8 cellular contexts compared by ENCODE assay signal in genomic region chr2:25566694-25567093, GRCh38.
A peak's percentile ranks its signal among the peaks of the same experiment; 100 is the strongest.
DNase-seq lines count a peak whose midpoint lies in the region; ATAC-seq, FAIRE-seq and TF ChIP-seq lines count a peak whose summit lies in the region.

No MANE protein-coding gene starts in this region.

- H3K9me3 ChIP-seq in Loucy (ENCODE audit: insufficient read depth, low read depth, low read length) (no peaks in the 10 kb centered on the region), heart left ventricle (no peaks in the 10 kb centered on the region), breast epithelium (no peaks in the 10 kb centered on the region)

- no peak for FAIRE-seq in RCC 7860 (lab: Jason Lieb, UNC)

- H3F3A ChIP-seq in Loucy (ENCODE audit: low read depth): no peaks in the 10 kb centered on the region

- peak overlapping the region; percentile 39; the same call in 1 of the 2 replicates for H2AFZ ChIP-seq in Loucy (ENCODE audit: low read length)

- no peak for TF ChIP-seq CTCF in Loucy (conservative IDR thresholded peaks at IDR 0.05; ENCODE audit: low read length)
- TF ChIP-seq CTCF in heart left ventricle (IDR thresholded peaks at IDR 0.05): no peak
- TF ChIP-seq CTCF in breast epithelium (IDR thresholded peaks at IDR 0.05): no peak

- peak overlapping the region; percentile 25 for H3K9ac ChIP-seq in Loucy (ENCODE audit: low read depth, low read length, poor library complexity, severe bottlenecking)

- H3K27me3 ChIP-seq in Loucy (ENCODE audit: insufficient read depth, low read length, poor library complexity, severe bottlenecking) (no peaks in the 10 kb centered on the region), heart left ventricle (no peaks in the 10 kb centered on the region), breast epithelium (no peaks in the 10 kb centered on the region)

- H3K36me3 ChIP-seq in Loucy (ENCODE audit: insufficient read depth, low read length) (no peaks in the 10 kb centered on the region), heart left ventricle (no peaks in the 10 kb centered on the region), breast epithelium (no peaks in the 10 kb centered on the region)

- intact Hi-C loops in heart left ventricle (cut with DNase I): no loop called here
- intact Hi-C loops in breast epithelium (cut with DNase I; ENCODE audit: low total_unique reads): no loop called here

- H3K4me2 ChIP-seq in Loucy (ENCODE audit: low read depth, low read length, poor library complexity, severe bottlenecking): peak overlapping the region; percentile 55

- H3K79me2 ChIP-seq in Loucy (ENCODE audit: insufficient read depth, low read length): no peaks in the 10 kb centered on the region

- 42 to 53% (median 43%) methylated on average over 2 of the region's 2 CpGs for WGBS in heart left ventricle, 4 donors

- DNase-seq in CD1c-positive myeloid dendritic cell (ENCODE audit: extremely low spot score): peak; percentile 79
- peak in 3 of 5 donors; percentile 34 to 46 (median 41) for DNase-seq in heart left ventricle
- no peak for DNase-seq in RCC 7860 (ENCODE audit: low spot score)
- no peak for DNase-seq in stimulated activated CD4-positive, alpha-beta T cell treated with anti-CD3 and anti-CD28 coated beads, Interleukin-4, amount 100 ng/mL, for 4 hours
- no peak for DNase-seq in breast epithelium (ENCODE audit: low spot score in 2 of 2)
- no peak for DNase-seq in activated CD4-positive, alpha-beta T cell treated with anti-CD3 and anti-CD28 coated beads for 1 hour

- H3K4me3 ChIP-seq in Loucy (ENCODE audit: low read length, poor library complexity, severe bottlenecking): peak overlapping the region; percentile 1
- H3K4me3 ChIP-seq in heart left ventricle: no peak overlapping the region
- H3K4me3 ChIP-seq in breast epithelium: no peak overlapping the region

- H3K4me1 ChIP-seq in Loucy (ENCODE audit: insufficient read depth, low read length, poor library complexity, severe bottlenecking) (peaks cover 19% of the 10 kb centered on the region), heart left ventricle (peaks cover 0 to 31% (median 7%) of the 10 kb centered on the region in 12 donors), breast epithelium (no peaks in the 10 kb centered on the region)

- H4K20me1 ChIP-seq in Loucy (ENCODE audit: insufficient read depth, low read length, poor library complexity, severe bottlenecking): no peaks in the 10 kb centered on the region

- peak overlapping the region in 1 of 12 donors; percentile 81 for H3K27ac ChIP-seq in heart left ventricle
- H3K27ac ChIP-seq in breast epithelium: no peak overlapping the region

- no peak for TF ChIP-seq POLR2A in heart left ventricle (IDR thresholded peaks at IDR 0.05)
- no peak for TF ChIP-seq POLR2A in breast epithelium (IDR thresholded peaks at IDR 0.05)

- no peaks in the 10 kb centered on the region for H3K9me2 ChIP-seq in Loucy (replicated peaks; ENCODE audit: low read depth, low read length)

- ATAC-seq in GM21360 (IDR thresholded peaks at IDR 0.05; ENCODE audit: unreplicated experiment): peak; percentile 67
- ATAC-seq in heart left ventricle: peak; percentile 50 to 82 (median 68)

Comparison
In these comparisons a context has a peak if more than half of its experiments do, and no peak if none do; other contexts are left out.
1. DNase-seq: peak in CD1c-positive myeloid dendritic cell (single experiment) and heart left ventricle (3 of 5); none in RCC 7860 (single experiment), stimulated activated CD4-positive, alpha-beta T cell treated with anti-CD3 and anti-CD28 coated beads, Interleukin-4, amount 100 ng/mL, for 4 hours (0 of 2), breast epithelium (0 of 2) and activated CD4-positive, alpha-beta T cell treated with anti-CD3 and anti-CD28 coated beads for 1 hour (single experiment).